In the genomic region with DNA sequence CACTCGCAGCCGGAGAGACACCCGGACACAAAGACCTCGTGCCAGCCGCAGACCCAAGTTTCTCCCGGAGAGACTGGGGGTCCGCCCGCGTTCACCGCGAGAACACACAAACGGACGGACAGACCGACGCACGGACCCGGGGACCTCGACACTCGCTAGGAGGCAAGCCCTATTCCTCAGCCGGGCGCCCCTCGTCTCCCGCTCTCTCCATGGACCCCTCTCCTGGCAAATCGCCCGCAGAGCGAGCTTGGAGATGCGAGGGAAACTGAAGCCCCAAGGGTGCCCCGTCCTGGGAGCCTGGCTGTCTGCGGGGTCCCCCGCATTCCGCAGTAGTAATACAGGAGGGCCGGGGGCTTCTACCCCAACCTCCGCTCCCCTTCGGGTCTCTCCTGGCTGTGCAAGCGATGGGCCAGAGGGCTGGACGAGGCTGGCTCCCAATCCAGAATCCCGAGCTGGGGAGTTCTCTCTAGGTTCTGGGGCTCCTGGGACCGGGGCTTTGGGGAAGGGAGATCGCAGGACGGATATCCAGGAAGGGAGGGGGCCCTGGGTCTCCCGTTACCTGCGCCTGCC, we compare ENCODE assay signal across 9 cellular contexts. TPM values are rescaled to one million over a fixed set of nuclear protein-coding genes. Genes with fewer than 3 reads are reported as not detected.
DNase-seq lines count a peak whose midpoint lies in the region; ATAC-seq, FAIRE-seq and TF ChIP-seq lines count a peak whose summit lies in the region.
"Had no signal": no experiment of that assay in that cellular context is flagged by ENCODE, and none has a peak within 500 bp of the region (broad histone marks: within the 10 kb centered on the region; RNA-seq: fewer than 3 reads in every experiment).

No MANE protein-coding gene starts in this region.

- no peaks in the 10 kb centered on the region for H3K79me2 ChIP-seq in mammary epithelial cell (ENCODE audit: insufficient read depth, low read length)

- dilution Hi-C loops in mammary epithelial cell (cut with HindIII; ENCODE audit: low sequenced_read_pairs) = no loop called here

- TF ChIP-seq EP300 in tibial nerve (IDR thresholded peaks at IDR 0.05) = no peak

- CTCF ChIA-PET in activated naive CD4-positive, alpha-beta T cell treated with anti-CD3 and anti-CD28 coated beads for 36 hours (lab: Charles Lee) = interaction anchor here (1.0 to 1.5 kb wide), 2 partner anchors 26 to 121 kb away, joined by 3 to 4 read pairs; no protein-coding TSS in a partner anchor
- CTCF ChIA-PET in mammary epithelial cell (lab: Charles Lee; ENCODE audit: low non-redundant PET) = no interaction called here

- H3K9me3 ChIP-seq in mammary epithelial cell (replicated peaks; ENCODE audit: insufficient read depth, low read length) (no peaks in the 10 kb centered on the region), tibial nerve (no peaks in the 10 kb centered on the region)

- H3K27ac ChIP-seq in mammary epithelial cell (ENCODE audit: insufficient read depth, low read depth, low read length) (no peak overlapping the region), tibial nerve (no peak overlapping the region)

- no peak overlapping the region for H3K9ac ChIP-seq in mammary epithelial cell (ENCODE audit: insufficient read depth, low read length)

- intact Hi-C loops in activated naive CD4-positive, alpha-beta T cell treated with anti-CD3 and anti-CD28 coated beads for 36 hours (cut with micrococcal nuclease) = loop anchor here (10.0 kb wide), 1 partner anchor 178 kb away; a partner anchor contains a TSS
- intact Hi-C loops in mammary epithelial cell (cut with micrococcal nuclease) = no loop called here

- no peak for TF ChIP-seq POLR2A in tibial nerve (IDR thresholded peaks at IDR 0.05)

- BruUV-seq in mammary epithelial cell (replicated peaks; lab: Mats Ljungman, UMichigan) = no TSS peak

- H3K4me3 ChIP-seq in mammary epithelial cell (replicated peaks in 1 of 3; ENCODE audit: insufficient read depth in 1 of 3, low read depth in 2 of 3, low read length in 3 of 3) (no peak overlapping the region), tibial nerve (peak overlapping the region; percentile 12 to 47 (median 38))

- H3K27ac Mint-ChIP-seq in activated naive CD4-positive, alpha-beta T cell treated with anti-CD3 and anti-CD28 coated beads for 36 hours = no peak overlapping the region
- H3K27ac Mint-ChIP-seq in naive B cell = peak overlapping the region in 1 of 6 donors; percentile 9
- H3K27ac Mint-ChIP-seq: activated naive CD4-positive, alpha-beta T cell treated with anti-CD3 and anti-CD28 coated beads, Interleukin-2, amount 10 ng/mL, durations not matched to agents 7 days and 5 days had no signal

- H3K36me3 ChIP-seq in mammary epithelial cell (ENCODE audit: insufficient read depth, low read length) = no peaks in the 10 kb centered on the region
- no peaks in the 10 kb centered on the region for H3K36me3 ChIP-seq in tibial nerve

- in situ Hi-C loops in mammary epithelial cell (cut with MboI; ENCODE audit: low sequenced_read_pairs in 2 of 2) (no loop called here), G401 (cut with HindIII; ENCODE audit: low sequenced_read_pairs) (no loop called here)

- H3K27me3 ChIP-seq in mammary epithelial cell (ENCODE audit: insufficient read depth, low read length) (peaks cover 49% of the 10 kb centered on the region), tibial nerve (peaks cover 4 to 81% of the 10 kb centered on the region in 2 donors)

- H4K20me1 ChIP-seq in mammary epithelial cell (ENCODE audit: insufficient read depth, low read length) = peaks cover 3% of the 10 kb centered on the region

- FAIRE-seq in HTR-8/SVneo (lab: Jason Lieb, UNC) = no peak

- peak overlapping the region; percentile 83 for H3K4me2 ChIP-seq in mammary epithelial cell (ENCODE audit: insufficient read depth, low read depth, low read length)

- TF ChIP-seq CTCF in mammary epithelial cell (conservative IDR thresholded peaks at IDR 0.05 in 1 of 2, IDR thresholded peaks at IDR 0.05 in 1 of 2; ENCODE audit: extremely low read depth in 1 of 2, insufficient read depth in 1 of 2, low read depth in 1 of 2, low read length in 2 of 2) = no peak
- no peak for TF ChIP-seq CTCF in tibial nerve (IDR thresholded peaks at IDR 0.05)

- H3K4me1 ChIP-seq in mammary epithelial cell (ENCODE audit: insufficient read depth, low read length) = peaks cover 9% of the 10 kb centered on the region
- H3K4me1 ChIP-seq in tibial nerve = peaks cover 0 to 37% (median 23%) of the 10 kb centered on the region in 4 donors

- no peak for DNase-seq in activated naive CD4-positive, alpha-beta T cell treated with anti-CD3 and anti-CD28 coated beads for 36 hours
- no peak for DNase-seq in activated naive CD4-positive, alpha-beta T cell treated with anti-CD3 and anti-CD28 coated beads, Interleukin-2, amount 50 U/mL, for 16 hours
- DNase-seq in mammary epithelial cell = no peak
- no peak for DNase-seq in naive B cell
- DNase-seq in tibial nerve (ENCODE audit: low spot score in 2 of 2) = no peak
- DNase-seq in HTR-8/SVneo (ENCODE audit: insufficient read length, low spot score) = no peak
- no peak for DNase-seq in G401 (ENCODE audit: low spot score)
- DNase-seq: activated naive CD4-positive, alpha-beta T cell treated with anti-CD3 and anti-CD28 coated beads, Interleukin-2, amount 10 ng/mL, durations not matched to agents 7 days and 5 days had no signal

- 0% methylated on average over 3 of the region's 42 CpGs for WGBS in mammary epithelial cell (ENCODE audit: low coverage, missing lambda C conversion rate)
- 0 to 3% methylated on average over 25 to 37 of the region's 42 CpGs for WGBS in tibial nerve, 2 donors

- no peaks in the 10 kb centered on the region for H3K9me3 Mint-ChIP-seq in activated naive CD4-positive, alpha-beta T cell treated with anti-CD3 and anti-CD28 coated beads for 36 hours
- peaks cover 0 to 4% (median 0%) of the 10 kb centered on the region in 7 donors for H3K9me3 Mint-ChIP-seq in naive B cell
- H3K9me3 Mint-ChIP-seq: activated naive CD4-positive, alpha-beta T cell treated with anti-CD3 and anti-CD28 coated beads, Interleukin-2, amount 10 ng/mL, durations not matched to agents 7 days and 5 days had no signal

- H3K27me3 Mint-ChIP-seq in activated naive CD4-positive, alpha-beta T cell treated with anti-CD3 and anti-CD28 coated beads for 36 hours (ENCODE audit: low read depth) = peaks cover 53% of the 10 kb centered on the region
- H3K27me3 Mint-ChIP-seq in naive B cell = peaks cover 69 to 84% (median 79%) of the 10 kb centered on the region in 3 donors

- peak overlapping the region; percentile 19 for H3K4me3 Mint-ChIP-seq in activated naive CD4-positive, alpha-beta T cell treated with anti-CD3 and anti-CD28 coated beads for 36 hours
- peak overlapping the region in 5 of 8 donors; percentile 9 to 63 (median 48) for H3K4me3 Mint-ChIP-seq in naive B cell
- H3K4me3 Mint-ChIP-seq: activated naive CD4-positive, alpha-beta T cell treated with anti-CD3 and anti-CD28 coated beads, Interleukin-2, amount 10 ng/mL, durations not matched to agents 7 days and 5 days had no signal

- no peak overlapping the region for H2AFZ ChIP-seq in mammary epithelial cell (ENCODE audit: low read depth, low read length)

- peaks cover 11% of the 10 kb centered on the region for H3K4me1 Mint-ChIP-seq in activated naive CD4-positive, alpha-beta T cell treated with anti-CD3 and anti-CD28 coated beads for 36 hours (ENCODE audit: low read depth)
- peaks cover 0 to 11% (median 0%) of the 10 kb centered on the region in 3 donors for H3K4me1 Mint-ChIP-seq in naive B cell

- no peaks in the 10 kb centered on the region for H3K36me3 Mint-ChIP-seq in activated naive CD4-positive, alpha-beta T cell treated with anti-CD3 and anti-CD28 coated beads for 36 hours (ENCODE audit: low read depth)
- peaks cover 0 to 8% of the 10 kb centered on the region in 2 donors for H3K36me3 Mint-ChIP-seq in naive B cell
- H3K36me3 Mint-ChIP-seq: activated naive CD4-positive, alpha-beta T cell treated with anti-CD3 and anti-CD28 coated beads, Interleukin-2, amount 10 ng/mL, durations not matched to agents 7 days and 5 days had no signal

- ATAC-seq in naive B cell (ENCODE audit: low read depth in 2 of 2) (no peak), GM19397 (IDR thresholded peaks at IDR 0.05; ENCODE audit: unreplicated experiment) (no peak)

RNA-seq across cellular contexts. Expression of a gene that starts 0.5 kb away (rescaled TPM):
- not detected for total RNA-seq in activated naive CD4-positive, alpha-beta T cell treated with anti-CD3 and anti-CD28 coated beads for 36 hours
- total RNA-seq in mammary epithelial cell = not detected
- not detected for polyA plus RNA-seq in mammary epithelial cell
- not detected for polyA minus RNA-seq in mammary epithelial cell
- not detected for polyA plus RNA-seq in naive B cell (ENCODE audit: low read depth in 6 of 6)
- total RNA-seq in tibial nerve = under 1 TPM in 2 of 4 donors, not detected in 2; 0.30 to 0.44 TPM
- total RNA-seq in G401 (2014; rRNA removed; shearing (Covaris generic)) = not detected in 2 replicates

Comparison
In these comparisons a context has a peak if more than half of its experiments do, and no peak if none do; other contexts are left out.
1. H3K4me3 ChIP-seq: peak in tibial nerve (4 of 4); none in mammary epithelial cell (0 of 3).